Comparison of ENCODE assay signal across 8 cellular contexts in the genomic region with DNA sequence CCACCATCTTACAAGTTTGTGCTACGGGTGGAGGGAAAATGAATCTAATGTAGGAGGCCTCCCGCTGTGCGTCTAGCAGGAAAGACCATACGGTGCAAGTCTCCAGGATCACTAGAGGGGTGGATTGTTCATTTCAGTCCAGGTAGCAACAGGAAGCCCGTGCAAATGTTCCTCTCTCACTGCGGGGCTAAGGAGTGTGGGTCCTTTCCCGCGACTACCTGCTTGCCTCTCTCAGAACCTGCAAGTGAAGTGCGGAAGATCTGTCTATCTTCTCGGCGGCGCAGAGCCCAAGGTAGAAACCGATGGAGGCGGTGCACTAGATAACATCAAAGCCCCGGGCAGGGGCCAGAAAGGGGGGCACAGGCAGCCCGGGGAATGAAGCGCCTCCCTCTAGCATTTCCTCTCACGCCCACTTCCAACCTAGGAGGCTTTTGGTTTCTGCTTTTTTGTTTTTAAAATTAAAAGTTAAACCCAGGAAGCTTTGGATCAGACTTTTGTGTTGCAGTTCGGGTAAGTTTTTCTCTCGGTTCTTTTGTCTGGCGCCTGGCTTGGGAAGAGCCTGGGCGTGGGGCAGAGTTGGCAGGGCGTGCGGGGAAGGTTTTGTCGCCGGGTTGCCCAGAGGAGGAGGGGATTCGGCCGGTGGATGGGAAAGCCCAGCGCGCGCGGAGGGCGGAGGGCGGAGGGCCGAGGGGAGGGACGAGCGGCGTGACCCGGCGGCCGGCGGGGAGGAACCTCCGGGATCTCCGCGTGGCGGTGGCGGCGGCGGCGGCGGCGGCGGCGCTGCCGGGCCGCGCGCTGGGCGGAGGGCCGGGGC. TPM values are rescaled to one million over a fixed set of nuclear protein-coding genes. Genes with fewer than 3 reads are reported as not detected.
DNase-seq lines count a peak whose midpoint lies in the region; ATAC-seq and TF ChIP-seq lines count a peak whose summit lies in the region.

No MANE protein-coding gene starts in this region.

- DNase-seq in Caki2 (ENCODE audit: low read depth) (peak; percentile 88), IMR-90 (peak; percentile 43), RKO (ENCODE audit: low spot score) (peak; percentile 49), fibroblast of peridontal ligament (ENCODE audit: extremely low read depth) (peak; percentile 54)
- peak; percentile 91 for DNase-seq in natural killer cell treated with Interleukin-12 subunit alpha and Interleukin-12 subunit beta and Interleukin-15 and Interleukin-18, amount 100 ng/mL, for 72 hours (ENCODE audit: low spot score)
- peak; percentile 85 for DNase-seq in stimulated activated naive CD8-positive, alpha-beta T cell treated with anti-CD3 and anti-CD28 coated beads, Interleukin-15, Interleukin-2, amounts not matched to agents 100 U/mL and 50 U/mL, for 24 hours

- no peaks in the 10 kb centered on the region for H3K9me3 ChIP-seq in IMR-90 (ENCODE audit: control insufficient read depth, insufficient read depth, low read length)

- peak overlapping the region; percentile 92 for H4K91ac ChIP-seq in IMR-90 (ENCODE audit: insufficient read depth, low read depth, low read length)

- H3K4me1 ChIP-seq in IMR-90 (ENCODE audit: control insufficient read depth, insufficient read depth, low read length), result no peaks in the 10 kb centered on the region; the same call in 1 of the 2 replicates

- peak overlapping the region; percentile 91 to 95 for H4K8ac ChIP-seq in IMR-90 (ENCODE audit: low read depth in 2 of 2, low read length in 2 of 2)

- peak overlapping the region; percentile 93 for H2AK9ac ChIP-seq in IMR-90 (replicated peaks; ENCODE audit: low read depth, low read length, poor library complexity)

- H2BK120ac ChIP-seq in IMR-90 (ENCODE audit: low read depth, low read length), result peak overlapping the region; percentile 94

- peak overlapping the region; percentile 100 for H3K27ac Mint-ChIP-seq in activated T-helper 17 cell treated with anti-CD3 and anti-CD28 coated beads, Interleukin-2, amount 50 U/mL, for 72 hours
- peak overlapping the region; percentile 94 to 97 for H3K27ac Mint-ChIP-seq in natural killer cell treated with Interleukin-12 subunit alpha and Interleukin-12 subunit beta and Interleukin-15 and Interleukin-18, amount 100 ng/mL, for 72 hours

- TF ChIP-seq RAD21 in IMR-90 (IDR thresholded peaks at IDR 0.05; ENCODE audit: low read length), result 0 out of 2 replicates have a peak, but pooled peaks have one; percentile 5

- peak overlapping the region; percentile 69 for H2BK5ac ChIP-seq in IMR-90 (ENCODE audit: low read depth, low read length, poor library complexity, severe bottlenecking)

- H3K4me3 Mint-ChIP-seq in activated T-helper 17 cell treated with anti-CD3 and anti-CD28 coated beads, Interleukin-2, amount 50 U/mL, for 72 hours, result peak overlapping the region; percentile 99
- H3K4me3 Mint-ChIP-seq in natural killer cell treated with Interleukin-12 subunit alpha and Interleukin-12 subunit beta and Interleukin-15 and Interleukin-18, amount 100 ng/mL, for 72 hours, result peak overlapping the region; percentile 87

- peak overlapping the region; percentile 62; the same call in 1 of the 2 replicates for H2AK5ac ChIP-seq in IMR-90 (ENCODE audit: low read depth, low read length)

- no peaks in the 10 kb centered on the region for H4K20me1 ChIP-seq in IMR-90 (ENCODE audit: insufficient read depth, low read length)

- TF ChIP-seq CTCF in IMR-90 (conservative IDR thresholded peaks at IDR 0.05; ENCODE audit: low read depth, low read length), result no peak

- no peaks in the 10 kb centered on the region for H3K36me3 ChIP-seq in IMR-90 (ENCODE audit: control insufficient read depth, insufficient read depth, low read length)

- H4K5ac ChIP-seq in IMR-90 (ENCODE audit: low read depth, low read length), result peak overlapping the region; percentile 79

- peak overlapping the region; percentile 96 for H3K4ac ChIP-seq in IMR-90 (ENCODE audit: low read depth, low read length)

- H3K27me3 Mint-ChIP-seq in activated T-helper 17 cell treated with anti-CD3 and anti-CD28 coated beads, Interleukin-2, amount 50 U/mL, for 72 hours, result no peaks in the 10 kb centered on the region
- H3K27me3 Mint-ChIP-seq in natural killer cell treated with Interleukin-12 subunit alpha and Interleukin-12 subunit beta and Interleukin-15 and Interleukin-18, amount 100 ng/mL, for 72 hours, result no peaks in the 10 kb centered on the region

- peaks cover 13% of the 10 kb centered on the region for H3K4me1 Mint-ChIP-seq in activated T-helper 17 cell treated with anti-CD3 and anti-CD28 coated beads, Interleukin-2, amount 50 U/mL, for 72 hours
- peaks cover 29 to 32% of the 10 kb centered on the region in 2 donors for H3K4me1 Mint-ChIP-seq in natural killer cell treated with Interleukin-12 subunit alpha and Interleukin-12 subunit beta and Interleukin-15 and Interleukin-18, amount 100 ng/mL, for 72 hours (ENCODE audit: low read depth in 2 of 2)

- no TSS peak for BruUV-seq in IMR-90 (replicated peaks; lab: Mats Ljungman, UMichigan)

- CTCF ChIA-PET in IMR-90 (lab: Yijun Ruan, JAX), result no interaction called here

- WGBS in IMR-90 (ENCODE audit: extremely low coverage in 2 of 2, insufficient read length in 1 of 2), 2 experiments, result 3% methylated on average over 13 of the region's 60 CpGs; no CpG with 5 or more reads in 1 of the 2 experiments

- H3K4me2 ChIP-seq in IMR-90 (ENCODE audit: low read depth, low read length), result peak overlapping the region; percentile 90

- H3K18ac ChIP-seq in IMR-90 (ENCODE audit: low read depth, low read length), result peak overlapping the region; percentile 63

- ATAC-seq in GM21390 (IDR thresholded peaks at IDR 0.05; ENCODE audit: unreplicated experiment) (peak; percentile 32), IMR-90 (ENCODE audit: low read depth) (peak; percentile 13)
- peak; percentile 22 for ATAC-seq in activated T-helper 17 cell treated with anti-CD3 and anti-CD28 coated beads, Interleukin-2, amount 50 U/mL, for 72 hours (replicated peaks)
- peak; percentile 26 to 58 for ATAC-seq in natural killer cell treated with Interleukin-12 subunit alpha and Interleukin-12 subunit beta and Interleukin-15 and Interleukin-18, amount 100 ng/mL, for 72 hours
- peak; percentile 40 for ATAC-seq in stimulated activated naive CD8-positive, alpha-beta T cell treated with anti-CD3 and anti-CD28 coated beads, Interleukin-15, Interleukin-2, amounts not matched to agents 100 U/mL and 50 U/mL, for 24 hours

- intact Hi-C loops in IMR-90 (cut with micrococcal nuclease), result loop anchor here (1.0 kb wide), 1 partner anchor 236 kb away; no protein-coding TSS in a partner anchor

- H3K9me1 ChIP-seq in IMR-90 (ENCODE audit: insufficient read depth, low read length), result no peaks in the 10 kb centered on the region; the same call in 1 of the 2 replicates

- peak overlapping the region; percentile 94 for H3K27ac ChIP-seq in IMR-90 (ENCODE audit: insufficient read depth, low read length)

- no peaks in the 10 kb centered on the region for H3K9me3 Mint-ChIP-seq in activated T-helper 17 cell treated with anti-CD3 and anti-CD28 coated beads, Interleukin-2, amount 50 U/mL, for 72 hours
- H3K9me3 Mint-ChIP-seq in natural killer cell treated with Interleukin-12 subunit alpha and Interleukin-12 subunit beta and Interleukin-15 and Interleukin-18, amount 100 ng/mL, for 72 hours, result no peaks in the 10 kb centered on the region

- peak overlapping the region; percentile 54 for H2BK20ac ChIP-seq in IMR-90 (ENCODE audit: low read depth, low read length)

- peaks cover 0 to 20% of the 10 kb centered on the region in 2 experiments; a peak in 2 of 4 replicates for H3K79me1 ChIP-seq in IMR-90 (ENCODE audit: low read depth in 1 of 2, low read length in 2 of 2)

- in situ Hi-C loops in Caki2 (cut with HindIII; ENCODE audit: low pct_unique_long_range_greater_than_20kb, low sequenced_read_pairs), result loop anchor here (25.0 kb wide), 1 partner anchor 321 kb away; no protein-coding TSS in a partner anchor
- in situ Hi-C loops in IMR-90 (cut with MboI; ENCODE audit: low sequenced_read_pairs), result loop anchor here (10.0 kb wide), 1 partner anchor 304 kb away; no protein-coding TSS in a partner anchor

- peak overlapping the region; percentile 82 for H3K23ac ChIP-seq in IMR-90 (ENCODE audit: low read depth, low read length)

- POLR2A ChIA-PET in IMR-90 (lab: Charles Lee; ENCODE audit: unreplicated experiment), result no interaction called here

- peak overlapping the region; percentile 88 for H3K9ac ChIP-seq in IMR-90 (ENCODE audit: low read depth, low read length)

- peak overlapping the region; percentile 95 for H2AFZ ChIP-seq in IMR-90 (replicated peaks; ENCODE audit: low read length, poor library complexity)

- peak overlapping the region; percentile 83 for H3K4me3 ChIP-seq in IMR-90 (ENCODE audit: insufficient read depth, low read depth, low read length)

- peak overlapping the region; percentile 99; the same call in 2 of the 3 replicates for H2BK15ac ChIP-seq in IMR-90 (ENCODE audit: low read depth, low read length)

- dilution Hi-C loops in IMR-90 (cut with HindIII; ENCODE audit: low sequenced_read_pairs, unreplicated experiment), result no loop called here

- TF ChIP-seq POLR2A in IMR-90 (IDR thresholded peaks at IDR 0.05; ENCODE audit: low read depth, low read length), result peak; percentile 58; the same call in 1 of the 2 replicates

- H3K27me3 ChIP-seq in IMR-90 (ENCODE audit: control insufficient read depth, insufficient read depth, low read length), result no peaks in the 10 kb centered on the region

- peaks cover 33% of the 10 kb centered on the region for H3K36me3 Mint-ChIP-seq in activated T-helper 17 cell treated with anti-CD3 and anti-CD28 coated beads, Interleukin-2, amount 50 U/mL, for 72 hours (ENCODE audit: low read depth)
- peaks cover 7% of the 10 kb centered on the region for H3K36me3 Mint-ChIP-seq in natural killer cell treated with Interleukin-12 subunit alpha and Interleukin-12 subunit beta and Interleukin-15 and Interleukin-18, amount 100 ng/mL, for 72 hours

- H3K56ac ChIP-seq in IMR-90 (ENCODE audit: extremely low read depth, insufficient read depth, low read length), result peak overlapping the region; percentile 85

- peak overlapping the region; percentile 89 for H3K14ac ChIP-seq in IMR-90 (replicated peaks; ENCODE audit: low read depth, low read length)

TF ChIP-seq in IMR-90, 13 proteins besides CTCF, POLR2A, EP300 and RAD21:
- TF ChIP-seq MAFK (IDR thresholded peaks at IDR 0.05; ENCODE audit: low read depth, low read length), result no peak
- 0 out of 2 replicates have a peak, but pooled peaks have one; percentile 2 for TF ChIP-seq BHLHE40 (IDR thresholded peaks at IDR 0.05; ENCODE audit: low read depth, low read length)
- TF ChIP-seq NFE2L2 (IDR thresholded peaks at IDR 0.05; ENCODE audit: low read depth, low read length), result no peak

RNA-seq across cellular contexts. Expression of gene HIVEP1, which starts 3.5 kb away (rescaled TPM):
- total RNA-seq in Caki2 (2014; rRNA removed; shearing (Covaris generic); ENCODE audit: low replicate concordance), result 2.2 and 3.6 TPM in 2 replicates
- total RNA-seq in IMR-90 (2012; rRNA removed), result 16.7 and 17.2 TPM in 2 replicates
- 13.0 and 14.4 TPM in 2 replicates for polyA plus RNA-seq in IMR-90 (2012; rRNA removed)
- polyA plus RNA-seq in IMR-90 (2012; cell fraction: cytosol; rRNA removed), result 7.3 and 8.8 TPM in 2 replicates
- polyA plus RNA-seq in IMR-90 (2012; cell fraction: nucleus; rRNA removed; ENCODE audit: low replicate concordance), result 32.2 and 33.4 TPM in 2 replicates
- total RNA-seq in activated T-helper 17 cell treated with anti-CD3 and anti-CD28 coated beads, Interleukin-2, amount 50 U/mL, for 72 hours, result 10 to 100 TPM; 29.4 to 75.5 TPM
- total RNA-seq in natural killer cell treated with Interleukin-12 subunit alpha and Interleukin-12 subunit beta and Interleukin-15 and Interleukin-18, amount 100 ng/mL, for 72 hours, result 10 to 100 TPM; 28.3 to 39.4 TPM

Comparison
In these comparisons a context has a peak if more than half of its experiments do, and no peak if none do; other contexts are left out.
1. Peak in every context shown above with its lines: DNase-seq, ATAC-seq, H3K4me3 ChIP-seq and H3K27ac ChIP-seq.